In the genomic region with DNA sequence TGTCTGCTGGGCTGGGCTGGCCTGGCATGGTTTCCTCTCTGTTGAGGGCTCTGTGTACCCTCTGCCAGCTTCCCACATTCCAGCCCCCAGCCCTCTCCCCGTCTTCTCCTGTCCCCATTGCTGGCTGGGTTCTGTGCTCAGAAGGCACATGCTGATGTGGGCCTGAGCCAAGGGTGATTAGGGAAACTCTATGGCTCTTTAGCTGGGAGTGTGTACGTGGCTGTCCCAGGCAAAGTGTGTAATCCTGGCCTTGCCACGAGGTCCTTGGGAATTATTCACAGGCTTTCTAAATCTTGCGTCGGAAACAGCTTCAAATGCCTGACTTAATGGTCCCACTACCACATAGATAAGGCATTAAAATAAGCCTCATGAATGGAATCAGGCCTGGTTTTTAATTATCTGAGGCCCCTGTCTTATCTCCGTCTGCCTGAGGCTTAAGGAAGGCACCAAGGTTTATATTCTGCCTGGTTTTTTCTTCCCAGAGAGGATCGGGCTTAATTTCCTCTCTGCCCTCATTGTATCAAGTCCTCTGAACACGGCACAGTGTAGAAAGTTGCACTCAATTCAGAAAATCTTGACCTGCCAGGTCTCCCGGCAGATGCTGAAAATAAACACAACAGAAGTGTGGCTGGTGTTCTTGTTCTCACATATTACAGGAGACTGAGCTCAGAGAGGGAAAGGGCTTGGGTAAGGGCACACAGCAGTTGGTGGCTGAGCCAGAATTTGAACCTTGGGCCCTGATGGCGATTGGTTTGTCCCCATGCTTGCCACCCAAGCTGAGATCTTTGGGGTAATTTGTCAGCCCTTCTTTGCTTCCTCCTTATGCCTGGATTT, we compare ENCODE assay signal across 7 cellular contexts. TPM values are rescaled to one million over a fixed set of nuclear protein-coding genes. Genes with fewer than 3 reads are reported as not detected.
DNase-seq lines count a peak whose midpoint lies in the region; ATAC-seq and TF ChIP-seq lines count a peak whose summit lies in the region.

No MANE protein-coding gene starts in this region.

- no peak for TF ChIP-seq CTCF in H9 (conservative IDR thresholded peaks at IDR 0.05)

- no peaks in the 10 kb centered on the region for H4K20me1 ChIP-seq in H9 (ENCODE audit: control insufficient read depth, insufficient read depth, insufficient read length)

- H4K91ac ChIP-seq in H9 (ENCODE audit: insufficient read length, low read depth, low read length) = no peak overlapping the region

- no peak overlapping the region for H3K18ac ChIP-seq in H9 (ENCODE audit: insufficient read length, low read depth, low read length)

- peaks cover under 1 to 4% (median 2%) of the 10 kb centered on the region in 3 experiments; a peak in 5 of 7 replicates for H3K36me3 Mint-ChIP-seq in H9 (ENCODE audit: insufficient read depth in 1 of 3, low read depth in 3 of 3)
- peaks cover 8% of the 10 kb centered on the region for H3K36me3 Mint-ChIP-seq in activated T-helper 17 cell treated with anti-CD3 and anti-CD28 coated beads, Interleukin-2, amount 50 U/mL, for 72 hours (ENCODE audit: low read depth)
- H3K36me3 Mint-ChIP-seq in immature natural killer cell = peaks cover 0 to 2% (median 0%) of the 10 kb centered on the region in 3 donors

- H3K4me3 Mint-ChIP-seq in H9 (no peak overlapping the region), immature natural killer cell (no peak overlapping the region)
- peak overlapping the region; percentile 51 for H3K4me3 Mint-ChIP-seq in activated T-helper 17 cell treated with anti-CD3 and anti-CD28 coated beads, Interleukin-2, amount 50 U/mL, for 72 hours

- H3K4me2 ChIP-seq in H9 (ENCODE audit: insufficient read depth, insufficient read length, low read length) = no peak overlapping the region

- no peak overlapping the region for H3K23ac ChIP-seq in H9 (ENCODE audit: insufficient read length, low read depth, low read length)

- H3K27ac ChIP-seq in H9 (ENCODE audit: insufficient read length, low read depth, low read length) (no peak overlapping the region), substantia nigra (ENCODE audit: low read depth, low read length, poor library complexity, severe bottlenecking) (peak overlapping the region; percentile 83)

- no peak overlapping the region for H2BK5ac ChIP-seq in H9 (ENCODE audit: insufficient read length, low read length)

- no peak for DNase-seq in H9
- no peak for DNase-seq in immature natural killer cell
- peak in 1 of 49 donors; percentile 11 for DNase-seq in substantia nigra (lab: John Stamatoyannopoulos, UW)
- no peak for DNase-seq in NCI-H1417 treated with DMSO at 0.1 percent for 48 hours (lab: John Stamatoyannopoulos, UW)

- H2AFZ ChIP-seq in H9 (ENCODE audit: low read length) = no peak overlapping the region

- H3K27me3 Mint-ChIP-seq in H9 (ENCODE audit: low read depth) (no peaks in the 10 kb centered on the region; the same call in 1 of the 2 replicates), immature natural killer cell (ENCODE audit: low read depth in 3 of 3) (no peaks in the 10 kb centered on the region)
- H3K27me3 Mint-ChIP-seq in activated T-helper 17 cell treated with anti-CD3 and anti-CD28 coated beads, Interleukin-2, amount 50 U/mL, for 72 hours = no peaks in the 10 kb centered on the region

- peak overlapping the region; percentile 0; the same call in 1 of the 2 replicates for H3K14ac ChIP-seq in H9 (ENCODE audit: insufficient read depth, low read length)

- H2BK20ac ChIP-seq in H9 (ENCODE audit: low read depth, low read length, poor library complexity, severe bottlenecking) = no peak overlapping the region

- H3K9me3 Mint-ChIP-seq in H9 (no peaks in the 10 kb centered on the region), immature natural killer cell (no peaks in the 10 kb centered on the region)
- no peaks in the 10 kb centered on the region for H3K9me3 Mint-ChIP-seq in activated T-helper 17 cell treated with anti-CD3 and anti-CD28 coated beads, Interleukin-2, amount 50 U/mL, for 72 hours

- ATAC-seq in activated T-helper 17 cell treated with anti-CD3 and anti-CD28 coated beads, Interleukin-2, amount 50 U/mL, for 72 hours (replicated peaks) = no peak
- ATAC-seq in GM19397 (IDR thresholded peaks at IDR 0.05; ENCODE audit: unreplicated experiment) (no peak), HG03025 (IDR thresholded peaks at IDR 0.05; ENCODE audit: low FRiP score, unreplicated experiment) (no peak)

- H4K5ac ChIP-seq in H9 (ENCODE audit: insufficient read length, low read depth, low read length) = no peak overlapping the region

- no peak overlapping the region for H2BK12ac ChIP-seq in H9 (ENCODE audit: insufficient read length, low read depth, low read length)

- peaks cover 1% of the 10 kb centered on the region; the same call in 1 of the 2 replicates for H3K79me2 ChIP-seq in H9 (ENCODE audit: insufficient read depth, low read length)

- no peak overlapping the region for H2AK5ac ChIP-seq in H9 (ENCODE audit: insufficient read length, low read length)

- H3T11ph ChIP-seq in H9 (ENCODE audit: low read length) = no peak overlapping the region

- H3K27ac Mint-ChIP-seq in H9 (peak overlapping the region in 2 of 3 experiments; percentile 58 to 59; a peak in 3 of 7 replicates), immature natural killer cell (peak overlapping the region in 5 of 6 donors; percentile 50 to 81 (median 68))
- H3K27ac Mint-ChIP-seq in activated T-helper 17 cell treated with anti-CD3 and anti-CD28 coated beads, Interleukin-2, amount 50 U/mL, for 72 hours = peak overlapping the region; percentile 80

- no peak overlapping the region for H3K4ac ChIP-seq in H9 (ENCODE audit: low read depth, low read length)

- H3K9ac ChIP-seq in H9 (ENCODE audit: extremely low read depth, insufficient read length, low read length) = no peak overlapping the region

- H3K4me1 ChIP-seq in H9 (ENCODE audit: insufficient read depth, low read length) = peaks cover 16% of the 10 kb centered on the region

- no peaks in the 10 kb centered on the region for H3K79me1 ChIP-seq in H9 (ENCODE audit: insufficient read depth, low read depth, low read length, poor library complexity, severe bottlenecking)

- H3K4me1 Mint-ChIP-seq in H9 (peaks cover 44% of the 10 kb centered on the region in 2 experiments), immature natural killer cell (peaks cover 34 to 65% of the 10 kb centered on the region in 2 donors)
- peaks cover 36% of the 10 kb centered on the region for H3K4me1 Mint-ChIP-seq in activated T-helper 17 cell treated with anti-CD3 and anti-CD28 coated beads, Interleukin-2, amount 50 U/mL, for 72 hours

- no peak overlapping the region for H4K8ac ChIP-seq in H9 (replicated peaks; ENCODE audit: insufficient read length, low read depth, low read length)

- H3K9me3 ChIP-seq in H9 (ENCODE audit: control insufficient read depth, low read depth, low read length) = no peaks in the 10 kb centered on the region

- no CpG with 5 or more reads among the region's 10 CpGs for WGBS in H9 (ENCODE audit: extremely low coverage, insufficient read length, low lambda C conversion rate)

- no peaks in the 10 kb centered on the region for H3K27me3 ChIP-seq in H9 (ENCODE audit: insufficient read depth, low read length)

- no peak overlapping the region for H3K56ac ChIP-seq in H9 (ENCODE audit: insufficient read length, low read depth, low read length)

- no peak overlapping the region for H2BK120ac ChIP-seq in H9 (ENCODE audit: low read depth, low read length, poor library complexity, severe bottlenecking)

- H2BK15ac ChIP-seq in H9 (ENCODE audit: low read depth, low read length) = no peak overlapping the region

- H3K23me2 ChIP-seq in H9 (ENCODE audit: insufficient read length, low read depth, low read length, poor library complexity, severe bottlenecking) = no peaks in the 10 kb centered on the region

RNA-seq across cellular contexts. Expression of a gene that starts 52.9 kb away (rescaled TPM):
- total RNA-seq in H9 (2021) = 2.0 and 2.5 TPM in 2 replicates
- total RNA-seq in activated T-helper 17 cell treated with anti-CD3 and anti-CD28 coated beads, Interleukin-2, amount 50 U/mL, for 72 hours = 10 to 100 TPM; 29.7 to 36.8 TPM
- polyA plus RNA-seq in immature natural killer cell = 10 to 100 TPM; 32.8 to 46.5 (median 36.2) TPM
